In the genomic region with DNA sequence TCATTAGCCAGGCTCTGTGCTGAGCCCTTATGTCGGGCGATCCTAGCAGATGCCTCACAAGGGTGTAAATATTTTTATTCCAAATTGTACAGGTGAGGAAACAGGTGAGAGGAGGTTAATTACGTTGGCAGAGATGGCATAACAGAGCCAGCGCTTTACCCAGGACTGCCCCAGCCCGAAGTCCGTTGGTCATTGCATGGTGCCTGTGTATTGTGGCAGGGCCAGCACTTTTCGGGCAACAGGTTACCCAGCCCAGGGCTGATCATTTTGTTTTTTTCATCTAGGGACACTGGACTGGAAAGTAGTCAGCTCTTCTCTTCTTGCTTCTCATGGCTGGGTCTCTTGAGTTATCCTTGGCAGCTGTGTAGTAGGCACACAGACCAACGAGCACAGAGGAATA, we compare ENCODE assay signal across 30 cellular contexts.
"Had no signal": no experiment of that assay in that cellular context is flagged by ENCODE, and none has a peak within 500 bp of the region (broad histone marks: within the 10 kb centered on the region; RNA-seq: fewer than 3 reads in every experiment).

No MANE protein-coding gene starts in this region.

- H3K27ac ChIP-seq: SJCRH30, SK-N-MC had no signal

- H3K36me3 ChIP-seq: SJCRH30 had no signal

- DNase-seq: activated CD4-positive, alpha-beta T cell treated with anti-CD3 and anti-CD28 coated beads, Interleukin-2, amount 10 ng/mL, durations not matched to agents 24 days and 14 days; activated CD4-positive, alpha-beta T cell treated with anti-CD3 and anti-CD28 coated beads, Interleukin-2, amount 50 U/mL, for 4 hours; activated CD8-positive, alpha-beta T cell treated with anti-CD3 and anti-CD28 coated beads for 36 hours; activated gamma-delta T cell; activated naive CD4-positive, alpha-beta T cell treated with anti-CD3 and anti-CD28 coated beads for 36 hours; activated T-cell treated with anti-CD3 and anti-CD28 coated beads, Interleukin-2, amount 50 U/mL, for 1 hour; activated T-cell treated with anti-CD3 and anti-CD28 coated beads, Interleukin-2, amount 50 U/mL, for 72 hours; anterior cingulate cortex; central memory CD4-positive, alpha-beta T cell; KG1; MM.1S; MV-4-11; NCI-H1092; NCI-H146; NCI-H187; NCI-H2029 treated with DMSO at 0.1 percent for 48 hours; NCI-H2107; NCI-H2171; NCI-H2227 treated with DMSO at 0.1 percent for 48 hours; NCI-H510A treated with DMSO at 0.1 percent for 48 hours; NCI-H526 treated with DMSO at 0.1 percent for 48 hours; NCI-H774; SHP77; SJCRH30; T1000 had no signal

- H3K4me1 Mint-ChIP-seq: activated CD4-positive, alpha-beta T cell treated with anti-CD3 and anti-CD28 coated beads, Interleukin-2, amount 10 ng/mL, durations not matched to agents 24 days and 14 days had no signal

- H3K9me3 Mint-ChIP-seq: activated CD4-positive, alpha-beta T cell treated with anti-CD3 and anti-CD28 coated beads, Interleukin-2, amount 10 ng/mL, durations not matched to agents 24 days and 14 days; activated CD8-positive, alpha-beta T cell treated with anti-CD3 and anti-CD28 coated beads for 36 hours; activated naive CD4-positive, alpha-beta T cell treated with anti-CD3 and anti-CD28 coated beads for 36 hours; activated naive CD4-positive, alpha-beta T cell treated with anti-CD3 and anti-CD28 coated beads, Interleukin-2, amount 50 U/mL, for 72 hours; activated T-cell treated with anti-CD3 and anti-CD28 coated beads, Interleukin-2, amount 50 U/mL, for 72 hours; activated T-helper 2 cell treated with anti-CD3 and anti-CD28 coated beads, Interferon-gamma antibody, Interleukin-2, Interleukin-4, amounts not matched to agents 10 μg/mL and 5 μg/mL and 100 μg/mL, durations not matched to agents 14 hours and 24 hours and 36 hours; brain had no signal

- H3K36me3 Mint-ChIP-seq: activated naive CD4-positive, alpha-beta T cell treated with anti-CD3 and anti-CD28 coated beads, Interleukin-2, amount 50 U/mL, for 72 hours; brain had no signal

- H3K4me3 Mint-ChIP-seq: activated CD4-positive, alpha-beta T cell treated with anti-CD3 and anti-CD28 coated beads, Interleukin-2, amount 10 ng/mL, durations not matched to agents 24 days and 14 days; activated CD8-positive, alpha-beta T cell treated with anti-CD3 and anti-CD28 coated beads for 36 hours; activated naive CD4-positive, alpha-beta T cell treated with anti-CD3 and anti-CD28 coated beads for 36 hours; activated T-cell treated with anti-CD3 and anti-CD28 coated beads, Interleukin-2, amount 50 U/mL, for 72 hours had no signal

- H3K27ac Mint-ChIP-seq: activated CD4-positive, alpha-beta T cell treated with anti-CD3 and anti-CD28 coated beads, Interleukin-2, amount 10 ng/mL, durations not matched to agents 24 days and 14 days; activated CD8-positive, alpha-beta T cell treated with anti-CD3 and anti-CD28 coated beads for 36 hours; activated naive CD4-positive, alpha-beta T cell treated with anti-CD3 and anti-CD28 coated beads for 36 hours; activated naive CD4-positive, alpha-beta T cell treated with anti-CD3 and anti-CD28 coated beads, Interleukin-2, amount 50 U/mL, for 72 hours; activated T-cell treated with anti-CD3 and anti-CD28 coated beads, Interleukin-2, amount 50 U/mL, for 72 hours; activated T-helper 2 cell treated with anti-CD3 and anti-CD28 coated beads, Interferon-gamma antibody, Interleukin-2, Interleukin-4, amounts not matched to agents 10 μg/mL and 5 μg/mL and 100 μg/mL, durations not matched to agents 14 hours and 24 hours and 36 hours had no signal

- H3K27me3 ChIP-seq: SJCRH30 had no signal

- H3K4me3 ChIP-seq: SJCRH30, SK-N-MC had no signal

- H3K9me3 ChIP-seq: SJCRH30 had no signal

- ATAC-seq: activated CD8-positive, alpha-beta T cell treated with anti-CD3 and anti-CD28 coated beads for 36 hours; activated naive CD4-positive, alpha-beta T cell treated with anti-CD3 and anti-CD28 coated beads, Interleukin-2, amount 50 U/mL, for 72 hours; activated T-cell treated with anti-CD3 and anti-CD28 coated beads, Interleukin-2, amount 50 U/mL, for 72 hours; Panc1 had no signal
